In the genomic region with DNA sequence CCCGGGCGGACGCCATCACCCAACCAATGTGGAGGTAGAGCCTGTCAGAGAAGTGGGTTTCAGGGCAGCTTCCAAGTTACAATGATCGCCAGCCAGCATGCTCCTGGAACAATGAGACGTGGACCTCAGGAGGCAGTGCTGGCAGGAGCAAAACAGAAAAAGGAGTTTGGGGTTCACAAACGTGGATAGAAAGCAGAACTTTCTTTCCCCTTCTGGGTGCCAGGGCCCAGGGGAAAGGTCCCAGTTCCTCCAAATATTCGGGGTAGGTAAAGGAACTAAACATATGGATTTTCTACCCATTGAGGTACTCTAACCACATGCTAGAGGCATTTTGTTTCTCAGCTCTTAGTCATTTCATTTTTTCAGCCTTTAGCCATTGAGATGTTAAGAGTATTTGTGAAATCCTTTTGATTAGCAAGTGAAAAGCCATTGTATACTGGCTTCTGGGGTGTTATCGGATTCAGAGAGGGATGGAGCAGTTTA, we compare ENCODE assay signal across 16 cellular contexts.
"Had no signal": no experiment of that assay in that cellular context is flagged by ENCODE, and none has a peak within 500 bp of the region (broad histone marks: within the 10 kb centered on the region; RNA-seq: fewer than 3 reads in every experiment).

No MANE protein-coding gene starts in this region.

- DNase-seq: activated CD4-positive, alpha-beta T cell treated with anti-CD3 and anti-CD28 coated beads for 36 hours; activated CD8-positive, alpha-beta T cell treated with anti-CD3 and anti-CD28 coated beads for 36 hours; activated effector memory CD4-positive, alpha-beta T cell treated with anti-CD3 and anti-CD28 coated beads, Interleukin-2, amount 50 U/mL, for 16 hours; activated T-cell treated with anti-CD3 and anti-CD28 coated beads, Interleukin-2, amount 50 U/mL, for 4 hours; adrenal gland; foreskin fibroblast; hippocampal formation; kidney; midbrain; ovary; spleen; WERI-Rb-1 had no signal

- H3K9me3 Mint-ChIP-seq: activated CD8-positive, alpha-beta T cell treated with anti-CD3 and anti-CD28 coated beads for 36 hours; activated naive CD4-positive, alpha-beta T cell treated with anti-CD3 and anti-CD28 coated beads, Interleukin-2, amount 50 U/mL, for 24 hours; stimulated activated naive CD8-positive, alpha-beta T cell treated with anti-CD3 and anti-CD28 coated beads, Interleukin-15, Interleukin-2, amounts not matched to agents 100 ng/mL and 50 ng/mL, for 24 hours; T-helper 1 cell treated with Interleukin-12 subunit alpha and Interleukin-12 subunit beta and Interleukin-4 antibody, amounts not matched to agents 30 μg/mL and 1 μg/mL, for 36 hours had no signal

- H3K27ac ChIP-seq: adrenal gland, ovary, spleen, WERI-Rb-1 had no signal

- H3K36me3 ChIP-seq: adrenal gland, ovary, spleen, WERI-Rb-1 had no signal

- H3K4me1 Mint-ChIP-seq: activated CD4-positive, alpha-beta T cell treated with anti-CD3 and anti-CD28 coated beads for 36 hours; activated naive CD4-positive, alpha-beta T cell treated with anti-CD3 and anti-CD28 coated beads, Interleukin-2, amount 50 U/mL, for 24 hours had no signal

- H3K4me3 Mint-ChIP-seq: activated CD4-positive, alpha-beta T cell treated with anti-CD3 and anti-CD28 coated beads for 36 hours; activated CD8-positive, alpha-beta T cell treated with anti-CD3 and anti-CD28 coated beads for 36 hours; activated naive CD4-positive, alpha-beta T cell treated with anti-CD3 and anti-CD28 coated beads, Interleukin-2, amount 50 U/mL, for 24 hours; activated T-cell treated with anti-CD3 and anti-CD28 coated beads, Interleukin-2, amount 50 U/mL, for 4 hours; stimulated activated naive CD8-positive, alpha-beta T cell treated with anti-CD3 and anti-CD28 coated beads, Interleukin-15, Interleukin-2, amounts not matched to agents 100 ng/mL and 50 ng/mL, for 24 hours; T-helper 1 cell treated with Interleukin-12 subunit alpha and Interleukin-12 subunit beta and Interleukin-4 antibody, amounts not matched to agents 30 μg/mL and 1 μg/mL, for 36 hours had no signal

- H3K27me3 ChIP-seq: adrenal gland, ovary, spleen had no signal

- H3K27me3 Mint-ChIP-seq: activated CD4-positive, alpha-beta T cell treated with anti-CD3 and anti-CD28 coated beads for 36 hours; activated CD8-positive, alpha-beta T cell treated with anti-CD3 and anti-CD28 coated beads for 36 hours; activated naive CD4-positive, alpha-beta T cell treated with anti-CD3 and anti-CD28 coated beads, Interleukin-2, amount 50 U/mL, for 24 hours; stimulated activated naive CD8-positive, alpha-beta T cell treated with anti-CD3 and anti-CD28 coated beads, Interleukin-15, Interleukin-2, amounts not matched to agents 100 ng/mL and 50 ng/mL, for 24 hours had no signal

- H3K9me3 ChIP-seq: adrenal gland, ovary, spleen had no signal

- H3K27ac Mint-ChIP-seq: activated CD4-positive, alpha-beta T cell treated with anti-CD3 and anti-CD28 coated beads for 36 hours; activated CD8-positive, alpha-beta T cell treated with anti-CD3 and anti-CD28 coated beads for 36 hours; activated naive CD4-positive, alpha-beta T cell treated with anti-CD3 and anti-CD28 coated beads, Interleukin-2, amount 50 U/mL, for 24 hours; stimulated activated naive CD8-positive, alpha-beta T cell treated with anti-CD3 and anti-CD28 coated beads, Interleukin-15, Interleukin-2, amounts not matched to agents 100 ng/mL and 50 ng/mL, for 24 hours; T-helper 1 cell treated with Interleukin-12 subunit alpha and Interleukin-12 subunit beta and Interleukin-4 antibody, amounts not matched to agents 30 μg/mL and 1 μg/mL, for 36 hours had no signal

- H3K36me3 Mint-ChIP-seq: activated naive CD4-positive, alpha-beta T cell treated with anti-CD3 and anti-CD28 coated beads, Interleukin-2, amount 50 U/mL, for 24 hours had no signal

- ATAC-seq: activated CD4-positive, alpha-beta T cell treated with anti-CD3 and anti-CD28 coated beads for 36 hours; activated CD8-positive, alpha-beta T cell treated with anti-CD3 and anti-CD28 coated beads for 36 hours; activated T-cell treated with anti-CD3 and anti-CD28 coated beads, Interleukin-2, amount 50 U/mL, for 4 hours; sciatic nerve had no signal

- H3K4me3 ChIP-seq: adrenal gland, ovary, spleen had no signal
